Comparison of ENCODE assay signal across 1 cellular context in the genomic region with DNA sequence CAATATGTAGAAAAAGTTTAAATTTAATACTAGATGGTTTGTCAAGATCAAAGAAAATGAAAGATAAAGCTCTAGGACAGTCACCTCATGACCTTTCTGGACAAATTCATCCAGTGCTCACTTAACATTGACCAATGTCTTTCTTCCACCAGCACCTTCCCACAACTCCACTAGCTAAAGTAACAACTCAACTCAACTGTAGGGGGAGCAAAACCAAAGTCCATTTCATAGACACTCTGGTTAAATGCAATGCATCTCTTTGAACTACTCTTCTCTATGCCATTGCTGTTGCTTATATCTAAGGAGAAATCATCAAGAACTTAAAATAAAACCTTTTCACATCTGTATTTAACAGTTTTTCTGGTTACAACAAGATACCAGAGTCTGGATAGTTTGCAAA.
TF ChIP-seq lines count a peak whose summit lies in the region.

No MANE protein-coding gene starts in this region.

TF ChIP-seq in GM12878, 131 proteins besides CTCF, POLR2A, EP300 and RAD21 (continued from another document):
- TF ChIP-seq RB1 (IDR thresholded peaks at IDR 0.05; ENCODE audit: borderline replicate concordance) (no peak), CBX5 (IDR thresholded peaks at IDR 0.05; ENCODE audit: low read depth) (no peak), ZNF217 (IDR thresholded peaks at IDR 0.05) (no peak), MEF2A (IDR thresholded peaks at IDR 0.05; ENCODE audit: insufficient read depth, low read depth, low read length) (no peak), BCL11A (IDR thresholded peaks at IDR 0.05; ENCODE audit: low read depth, low read length) (no peak), ZBTB11 (CRISPR knock-in tag; IDR thresholded peaks at IDR 0.05) (no peak), RELA (IDR thresholded peaks at IDR 0.05; ENCODE audit: borderline replicate concordance, partially characterized antibody) (no peak)
